In genomic region chr4:142380052-142380598, GRCh38 we compare ENCODE assay signal across 13 cellular contexts.
DNase-seq lines count a peak whose midpoint lies in the region; ATAC-seq, FAIRE-seq and TF ChIP-seq lines count a peak whose summit lies in the region.
"Had no signal": no experiment of that assay in that cellular context is flagged by ENCODE, and none has a peak within 500 bp of the region (broad histone marks: within the 10 kb centered on the region; RNA-seq: fewer than 3 reads in every experiment).

No MANE protein-coding gene starts in this region.

- no peak for TF ChIP-seq EP300 in GM12878 (IDR thresholded peaks at IDR 0.05; ENCODE audit: borderline replicate concordance in 1 of 2, control insufficient read depth in 1 of 2, low read depth in 2 of 2, low read length in 2 of 2)

- no TSS peak for BruUV-seq in A673 (replicated peaks; lab: Mats Ljungman, UMichigan)
- BruUV-seq in GM12878 (replicated peaks; lab: Mats Ljungman, UMichigan) = no TSS peak

- H3K27ac ChIP-seq in A673 (ENCODE audit: low read depth, low read length, poor library complexity, severe bottlenecking) (peak overlapping the region; percentile 46), GM23338 (ENCODE audit: low read depth) (no peak overlapping the region), GM12878 (ENCODE audit: control insufficient read depth, insufficient read depth) (no peak overlapping the region)

- no peak for FAIRE-seq in GM12878 (lab: Jason Lieb, UNC)

- no peak overlapping the region for H3K27ac Mint-ChIP-seq in GM23338
- peak overlapping the region in 6 of 10 donors; percentile 3 to 90 (median 72) for H3K27ac Mint-ChIP-seq in naive thymus-derived CD8-positive, alpha-beta T cell
- H3K27ac Mint-ChIP-seq: CD14-positive monocyte had no signal

- ATAC-seq in GM23338 (peak; percentile 36), GM12878 (0 out of 3 replicates have a peak, but pooled peaks have one; percentile 2), HG03469 (IDR thresholded peaks at IDR 0.05; ENCODE audit: unreplicated experiment) (no peak)
- ATAC-seq in naive thymus-derived CD8-positive, alpha-beta T cell = no peak

- in situ Hi-C loops in GM12878 (cut with MboI) = no loop called here

- POLR2A ChIA-PET in A673 (lab: Charles Lee; ENCODE audit: low non-redundant PET) (no interaction called here), GM12878 (lab: Charles Lee) (interaction anchor here (0.5 to 2.5 kb wide), 4 partner anchors 9 to 49 kb away, joined by 3 to 12 read pairs (median 4); no protein-coding TSS in a partner anchor)
- POLR2A ChIA-PET in naive thymus-derived CD8-positive, alpha-beta T cell (lab: Charles Lee) = no interaction called here

- H3K27me3 ChIP-seq in A673 (replicated peaks; ENCODE audit: insufficient read depth, low read depth, low read length, poor library complexity) (no peaks in the 10 kb centered on the region), GM23338 (ENCODE audit: insufficient read depth) (no peaks in the 10 kb centered on the region), GM12878 (replicated peaks in 1 of 2; ENCODE audit: control insufficient read depth in 2 of 2, insufficient read depth in 2 of 2, low read length in 1 of 2) (no peaks in the 10 kb centered on the region)

- 18% methylated on average over 5 of the region's 5 CpGs for WGBS in GM12878 (ENCODE audit: insufficient coverage, insufficient replicate concordance, low lambda C conversion rate, missing lambda C conversion rate)

- TF ChIP-seq CTCF in A673 (conservative IDR thresholded peaks at IDR 0.05; ENCODE audit: low read depth, low read length) (no peak), GM23338 (conservative IDR thresholded peaks at IDR 0.05; ENCODE audit: low read depth in 2 of 2) (no peak), GM12878 (IDR thresholded peaks at IDR 0.05 in 2 of 3, conservative IDR thresholded peaks at IDR 0.05 in 1 of 3; ENCODE audit: control insufficient read depth in 2 of 3, extremely low read depth in 1 of 3, insufficient read depth in 1 of 3, low read depth in 3 of 3, low read length in 3 of 3) (no peak), foreskin fibroblast (IDR thresholded peaks at IDR 0.05; ENCODE audit: low read depth, low read length) (no peak)

- H3K4me3 ChIP-seq in A673 (ENCODE audit: low read depth, low read length, poor library complexity, severe bottlenecking) = no peak overlapping the region
- no peak overlapping the region for H3K4me3 ChIP-seq in GM23338
- H3K4me3 ChIP-seq in GM12878 = no peak overlapping the region
- no peak overlapping the region for H3K4me3 ChIP-seq in foreskin fibroblast (ENCODE audit: low read depth in 1 of 2, low read length in 2 of 2)

- no peaks in the 10 kb centered on the region for H3K36me3 Mint-ChIP-seq in GM23338 (ENCODE audit: low read depth)
- peaks cover 0 to 31% (median 18%) of the 10 kb centered on the region in 3 donors for H3K36me3 Mint-ChIP-seq in naive thymus-derived CD8-positive, alpha-beta T cell
- H3K36me3 Mint-ChIP-seq: CD14-positive monocyte had no signal

- H2AFZ ChIP-seq in GM23338 (peak overlapping the region; percentile 49), GM12878 (ENCODE audit: control insufficient read depth, low read depth, low read length) (no peak overlapping the region)

- no peak for TF ChIP-seq RAD21 in GM12878 (IDR thresholded peaks at IDR 0.05; ENCODE audit: insufficient read depth, low read depth, low read length)

- no peak overlapping the region for H3K9ac ChIP-seq in GM12878 (ENCODE audit: control insufficient read depth, insufficient read depth, low read length)

- CTCF ChIA-PET in A673 (lab: Charles Lee) = no interaction called here
- CTCF ChIA-PET in GM12878 (lab: Yijun Ruan, JAX) = interaction anchor here (1.3 to 2.8 kb wide), 5 partner anchors 8 to 187 kb away, joined by 5 to 16 read pairs (median 7); no protein-coding TSS in a partner anchor

- H3K9me2 ChIP-seq in GM23338 (ENCODE audit: insufficient read depth) = peaks cover 4% of the 10 kb centered on the region; the same call in 1 of the 2 replicates

- H3K9me3 ChIP-seq in A673 (ENCODE audit: low read depth, low read length, poor library complexity, severe bottlenecking) = no peaks in the 10 kb centered on the region
- H3K9me3 ChIP-seq in GM12878 (replicated peaks; ENCODE audit: control insufficient read depth, insufficient read depth, low read length) = no peaks in the 10 kb centered on the region

- no peaks in the 10 kb centered on the region for H4K20me1 ChIP-seq in GM23338 (replicated peaks; ENCODE audit: insufficient read depth)
- no peaks in the 10 kb centered on the region for H4K20me1 ChIP-seq in GM12878 (ENCODE audit: control insufficient read depth, insufficient read depth)

- H3K27me3 Mint-ChIP-seq in GM23338 (ENCODE audit: insufficient read depth, low read depth, poor library complexity) = no peaks in the 10 kb centered on the region
- H3K27me3 Mint-ChIP-seq in naive thymus-derived CD8-positive, alpha-beta T cell = no peaks in the 10 kb centered on the region

- H3K4me1 Mint-ChIP-seq in GM23338 = peaks cover 7% of the 10 kb centered on the region
- peaks cover 28 to 70% (median 63%) of the 10 kb centered on the region in 4 donors for H3K4me1 Mint-ChIP-seq in naive thymus-derived CD8-positive, alpha-beta T cell
- H3K4me1 Mint-ChIP-seq: CD14-positive monocyte had no signal

- H3K4me1 ChIP-seq in A673 (ENCODE audit: insufficient read depth, low read length, poor library complexity, severe bottlenecking) = peaks cover 36% of the 10 kb centered on the region
- H3K4me1 ChIP-seq in GM23338 (ENCODE audit: insufficient read depth) = peaks cover 5% of the 10 kb centered on the region; the same call in 1 of the 2 replicates
- no peaks in the 10 kb centered on the region for H3K4me1 ChIP-seq in GM12878 (ENCODE audit: control insufficient read depth, insufficient read depth, low read length)

- H3K79me2 ChIP-seq in GM23338 (replicated peaks; ENCODE audit: insufficient read depth) (no peaks in the 10 kb centered on the region), GM12878 (ENCODE audit: control insufficient read depth, insufficient read depth, low read length) (no peaks in the 10 kb centered on the region)

- H3F3A ChIP-seq in GM23338 (replicated peaks; ENCODE audit: low read depth) = no peaks in the 10 kb centered on the region

- H3K4me2 ChIP-seq in GM23338 (no peak overlapping the region), GM12878 (ENCODE audit: control insufficient read depth, insufficient read depth) (no peak overlapping the region)

- H3K36me3 ChIP-seq in A673 (ENCODE audit: insufficient read depth, low read length, poor library complexity, severe bottlenecking) = no peaks in the 10 kb centered on the region
- H3K36me3 ChIP-seq in GM23338 (ENCODE audit: insufficient read depth) = no peaks in the 10 kb centered on the region
- H3K36me3 ChIP-seq in GM12878 (ENCODE audit: control insufficient read depth in 2 of 2, insufficient read depth in 2 of 2, low read length in 1 of 2) = no peaks in the 10 kb centered on the region

- RAD21 ChIA-PET in GM12878 (lab: Charles Lee; ENCODE audit: unreplicated experiment) = interaction anchor here (1.3 to 3.1 kb wide), 5 partner anchors 8 to 187 kb away, joined by 6 to 26 read pairs (median 15); no protein-coding TSS in a partner anchor

- SMC1A ChIA-PET in GM12878 (lab: Charles Lee; ENCODE audit: uncharacterized antibody, unreplicated experiment) = interaction anchor here (1.2 to 3.8 kb wide), 8 partner anchors 7 to 27 kb away, joined by 3 to 49 read pairs (median 14); no protein-coding TSS in a partner anchor

- DNase-seq in A673 (ENCODE audit: low spot score) (no peak), GM23338 (ENCODE audit: low spot score) (no peak), GM12878 (ENCODE audit: low read depth, low spot score) (no peak), DMS114 treated with DMSO at 0.1 percent for 48 hours (lab: John Stamatoyannopoulos, UW; ENCODE audit: unreplicated experiment) (no peak), foreskin fibroblast (no peak)
- DNase-seq in naive thymus-derived CD8-positive, alpha-beta T cell = no peak
- DNase-seq in activated CD8-positive, alpha-beta memory T cell treated with anti-CD3 and anti-CD28 coated beads for 24 hours = no peak
- DNase-seq: activated CD8-positive, alpha-beta memory T cell treated with anti-CD3 and anti-CD28 coated beads, Interleukin-2, amount 50 U/mL, for 4 hours; caudate nucleus; NCI-H2107; T-helper 9 cell had no signal

- H3K9me3 Mint-ChIP-seq in GM23338 = no peaks in the 10 kb centered on the region
- H3K9me3 Mint-ChIP-seq in naive thymus-derived CD8-positive, alpha-beta T cell = no peaks in the 10 kb centered on the region
- H3K9me3 Mint-ChIP-seq: CD14-positive monocyte had no signal

- intact Hi-C loops in A673 (cut with micrococcal nuclease; ENCODE audit: unreplicated experiment) (no loop called here), GM12878 (cut with micrococcal nuclease; ENCODE audit: unreplicated experiment) (no loop called here)

- no peak for TF ChIP-seq POLR2A in GM12878 (IDR thresholded peaks at IDR 0.05; ENCODE audit: low read depth, low read length)

- no peak overlapping the region for H3K4me3 Mint-ChIP-seq in GM23338
- H3K4me3 Mint-ChIP-seq in naive thymus-derived CD8-positive, alpha-beta T cell = peak overlapping the region in 1 of 10 donors; percentile 58
- H3K4me3 Mint-ChIP-seq: CD14-positive monocyte had no signal

TF ChIP-seq in GM12878, 131 proteins besides CTCF, POLR2A, EP300 and RAD21 (continues in another document):
- TF ChIP-seq CREM (IDR thresholded peaks at IDR 0.05; ENCODE audit: low read depth) = no peak

Comparison
In these comparisons a context has a peak if more than half of its experiments do, and no peak if none do; other contexts are left out.
1. ATAC-seq: peak in GM23338 (single experiment) and GM12878 (single experiment); none in naive thymus-derived CD8-positive, alpha-beta T cell (0 of 2) and HG03469 (single experiment).